17 cellular contexts compared by ENCODE assay signal in genomic region chr3:12990306-12990705, GRCh38.
DNase-seq lines count a peak whose midpoint lies in the region; ATAC-seq and TF ChIP-seq lines count a peak whose summit lies in the region.
"Had no signal": no experiment of that assay in that cellular context is flagged by ENCODE, and none has a peak within 500 bp of the region (broad histone marks: within the 10 kb centered on the region; RNA-seq: fewer than 3 reads in every experiment).

No MANE protein-coding gene starts in this region.

- H3K36me3 Mint-ChIP-seq in naive B cell (peaks cover 0 to 7% of the 10 kb centered on the region in 2 donors), type B pancreatic cell (no peaks in the 10 kb centered on the region)

- H3K9me3 Mint-ChIP-seq in naive B cell (no peaks in the 10 kb centered on the region), type B pancreatic cell (no peaks in the 10 kb centered on the region)
- H3K9me3 Mint-ChIP-seq: activated naive CD4-positive, alpha-beta T cell treated with anti-CD3 and anti-CD28 coated beads, Interleukin-2, amount 10 ng/mL, durations not matched to agents 7 days and 5 days had no signal

- ATAC-seq in Right ventricle myocardium inferior (peak; percentile 1), left cardiac atrium (no peak), naive B cell (ENCODE audit: low read depth in 2 of 2) (no peak)
- ATAC-seq: left lung; Panc1; stimulated activated naive B cell treated with anti-CD40 and anti-IgM and Interleukin-4, amounts not matched to agents 10 μg/mL and 1 μg/mL and 100 μg/mL, for 72 hours had no signal

- H3K4me1 Mint-ChIP-seq in naive B cell (peaks cover 63 to 86% (median 78%) of the 10 kb centered on the region in 3 donors), type B pancreatic cell (ENCODE audit: unreplicated experiment) (peaks cover 21% of the 10 kb centered on the region)

- TF ChIP-seq CTCF in type B pancreatic cell (conservative IDR thresholded peaks at IDR 0.05), result no peak

- DNase-seq in Right ventricle myocardium inferior (ENCODE audit: missing footprints) (no peak), left cardiac atrium (no peak), dedifferentiated amniotic fluid mesenchymal stem cell (ENCODE audit: extremely low spot score) (peak; percentile 51), naive B cell (no peak), type B pancreatic cell (ENCODE audit: extremely low spot score, unreplicated experiment) (no peak), NCI-H146 treated with DMSO at 0.1 percent for 48 hours (lab: John Stamatoyannopoulos, UW; ENCODE audit: unreplicated experiment) (no peak), NK-92 (lab: John Stamatoyannopoulos, UW; ENCODE audit: unreplicated experiment) (no peak), head of caudate nucleus (no peak)
- DNase-seq: activated CD4-positive, CD25-positive, alpha-beta regulatory T cell; activated naive CD4-positive, alpha-beta T cell treated with anti-CD3 and anti-CD28 coated beads, Interleukin-2, amount 10 ng/mL, durations not matched to agents 7 days and 5 days; H7; KG1; left lung; NCI-H1694; NCI-H446 treated with DMSO at 0.1 percent for 48 hours; stimulated activated naive B cell treated with anti-CD40 and anti-IgM and Interleukin-4, amounts not matched to agents 10 μg/mL and 1 μg/mL and 100 μg/mL, for 72 hours had no signal

- H3K27me3 Mint-ChIP-seq in naive B cell (no peaks in the 10 kb centered on the region), type B pancreatic cell (peaks cover 34% of the 10 kb centered on the region)
- H3K27me3 Mint-ChIP-seq: stimulated activated naive B cell treated with anti-CD40 and anti-IgM and Interleukin-4, amounts not matched to agents 10 μg/mL and 1 μg/mL and 100 μg/mL, for 72 hours had no signal

- intact Hi-C loops in Right ventricle myocardium inferior (cut with DNase I), result loop anchor here (5.0 kb wide), 1 partner anchor 58 kb away; no protein-coding TSS in a partner anchor
- intact Hi-C loops in left cardiac atrium (cut with DNase I), result no loop called here
- intact Hi-C loops in head of caudate nucleus (cut with DNase I), result no loop called here

- H3K27ac Mint-ChIP-seq in naive B cell (peak overlapping the region in 4 of 6 donors; percentile 39 to 89 (median 78)), type B pancreatic cell (peak overlapping the region; percentile 85)
- H3K27ac Mint-ChIP-seq: activated naive CD4-positive, alpha-beta T cell treated with anti-CD3 and anti-CD28 coated beads, Interleukin-2, amount 10 ng/mL, durations not matched to agents 7 days and 5 days had no signal

- H3K4me3 Mint-ChIP-seq in naive B cell (peak overlapping the region in 4 of 8 donors; percentile 11 to 77 (median 43)), type B pancreatic cell (no peak overlapping the region)
- H3K4me3 Mint-ChIP-seq: activated naive CD4-positive, alpha-beta T cell treated with anti-CD3 and anti-CD28 coated beads, Interleukin-2, amount 10 ng/mL, durations not matched to agents 7 days and 5 days; stimulated activated naive B cell treated with anti-CD40 and anti-IgM and Interleukin-4, amounts not matched to agents 10 μg/mL and 1 μg/mL and 100 μg/mL, for 72 hours had no signal
